In the genomic region with DNA sequence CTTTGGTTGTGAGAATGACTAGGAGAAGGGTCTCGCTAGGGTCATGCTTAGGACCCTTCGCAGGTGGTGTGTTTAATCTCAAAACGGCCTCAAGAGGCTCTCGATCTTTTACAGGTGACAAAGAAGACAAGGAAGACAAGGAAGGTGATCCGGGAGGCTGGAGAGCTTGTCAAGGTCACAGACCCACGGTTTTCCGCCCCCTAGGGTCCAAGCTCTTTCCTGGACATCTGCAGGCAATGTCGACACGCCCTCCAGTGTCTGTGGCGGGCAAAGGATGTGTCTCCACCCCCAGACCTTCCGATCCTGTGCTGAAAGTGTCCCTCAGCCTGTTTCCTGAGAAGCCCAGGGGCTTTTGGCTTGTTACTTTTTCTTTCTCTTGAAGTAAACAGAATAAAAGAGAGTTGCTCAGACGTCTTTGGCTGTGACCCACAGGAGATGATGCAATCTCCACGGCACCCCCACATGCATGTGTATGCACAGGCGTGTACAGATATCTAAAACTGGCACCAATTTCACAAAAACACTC, we compare ENCODE assay signal across 8 cellular contexts.
DNase-seq lines count a peak whose midpoint lies in the region; ATAC-seq lines count a peak whose summit lies in the region.

No MANE protein-coding gene starts in this region.

- H2BK5ac ChIP-seq in mesenchymal stem cell (ENCODE audit: low read depth, low read length, poor library complexity, severe bottlenecking), result no peak overlapping the region

- H3K4me1 ChIP-seq in mesenchymal stem cell (ENCODE audit: control insufficient read depth, insufficient read depth, low read depth, low read length), result peaks cover 3% of the 10 kb centered on the region

- ATAC-seq in HG02973 (IDR thresholded peaks at IDR 0.05; ENCODE audit: unreplicated experiment), result peak; percentile 56

- peak overlapping the region; percentile 82 for H4K8ac ChIP-seq in mesenchymal stem cell (ENCODE audit: low read length)

- H3K27ac ChIP-seq in mesenchymal stem cell (ENCODE audit: low read length, poor library complexity, severe bottlenecking), result no peak overlapping the region

- H3K14ac ChIP-seq in mesenchymal stem cell (ENCODE audit: low read length in 2 of 2), result no peak overlapping the region

- peak overlapping the region; percentile 54 for H2AFZ ChIP-seq in mesenchymal stem cell (ENCODE audit: low read depth, low read length)

- H2BK12ac ChIP-seq in mesenchymal stem cell (ENCODE audit: low read length in 2 of 2), result peak overlapping the region; percentile 42 to 80

- peak overlapping the region; percentile 47 for H3K4me2 ChIP-seq in mesenchymal stem cell (ENCODE audit: low read length, poor library complexity, severe bottlenecking)

- peak overlapping the region in 1 of 2 experiments; percentile 70 for H3K4me3 ChIP-seq in mesenchymal stem cell (ENCODE audit: insufficient read depth in 1 of 2, low read depth in 1 of 2, low read length in 2 of 2)

- no peaks in the 10 kb centered on the region for H3K36me3 ChIP-seq in mesenchymal stem cell (ENCODE audit: control insufficient read depth in 1 of 2, insufficient read depth in 2 of 2, low read depth in 1 of 2, low read length in 2 of 2)

- H3K9ac ChIP-seq in mesenchymal stem cell (ENCODE audit: low read length), result peak overlapping the region; percentile 87

- H3K4ac ChIP-seq in mesenchymal stem cell (ENCODE audit: low read depth in 1 of 2, low read length in 2 of 2), result peak overlapping the region; percentile 63 to 75

- WGBS in mesenchymal stem cell, result 11% methylated on average over 14 of the region's 14 CpGs

- H2BK120ac ChIP-seq in mesenchymal stem cell (ENCODE audit: low read depth, low read length), result peak overlapping the region; percentile 96

- H4K91ac ChIP-seq in mesenchymal stem cell (ENCODE audit: low read length), result peak overlapping the region; percentile 82

- H2AK5ac ChIP-seq in mesenchymal stem cell (ENCODE audit: low read length, severe bottlenecking), result no peak overlapping the region

- DNase-seq in activated gamma-delta T cell treated with Interleukin-2 at 50 U/mL for 16 hours (peak; percentile 83), activated gamma-delta T cell (lab: John Stamatoyannopoulos, UW) (no peak), NCI-H524 treated with DMSO at 0.1 percent for 48 hours (lab: John Stamatoyannopoulos, UW) (peak; percentile 39), ecto neural progenitor cell (ENCODE audit: low spot score) (peak; percentile 73), mesenchymal stem cell (peak; percentile 91)
- peak; percentile 84 to 86 for DNase-seq in activated CD4-positive, alpha-beta T cell treated with anti-CD3 and anti-CD28 coated beads, Interleukin-2, amount 50 U/mL, for 4 hours
- peak; percentile 63 for DNase-seq in stimulated activated CD8-positive, alpha-beta memory T cell treated with anti-CD3 and anti-CD28 coated beads, Interleukin-12 subunit alpha, Interleukin-12 subunit beta, amount 100 ng/mL, for 24 hours (ENCODE audit: extremely low read depth)

- H3K23ac ChIP-seq in mesenchymal stem cell (ENCODE audit: low read length in 2 of 2), result peak overlapping the region in 1 of 2 experiments; percentile 86

- peak overlapping the region; percentile 89 for H2BK15ac ChIP-seq in mesenchymal stem cell (ENCODE audit: low read depth, poor library complexity, severe bottlenecking)

- peaks cover 0 to 3% of the 10 kb centered on the region in 2 experiments for H3K27me3 ChIP-seq in mesenchymal stem cell (ENCODE audit: control insufficient read depth in 1 of 2, insufficient read depth in 1 of 2, low read length in 2 of 2)

- H3K18ac ChIP-seq in mesenchymal stem cell (ENCODE audit: low read depth in 1 of 2, low read length in 2 of 2), result peak overlapping the region; percentile 6 to 90

- H3K9me3 ChIP-seq in mesenchymal stem cell (ENCODE audit: control insufficient read depth, low read length), result no peaks in the 10 kb centered on the region

- H3K79me1 ChIP-seq in mesenchymal stem cell (replicated peaks; ENCODE audit: low read length, poor library complexity, severe bottlenecking), result no peaks in the 10 kb centered on the region
